In genomic region chr10:120458432-120458831, GRCh38 we compare ENCODE assay signal across 28 cellular contexts. TPM values are rescaled to one million over a fixed set of nuclear protein-coding genes. Genes with fewer than 3 reads are reported as not detected.
DNase-seq lines count a peak whose midpoint lies in the region; ATAC-seq, FAIRE-seq and TF ChIP-seq lines count a peak whose summit lies in the region.
"Had no signal": no experiment of that assay in that cellular context is flagged by ENCODE, and none has a peak within 500 bp of the region (broad histone marks: within the 10 kb centered on the region; RNA-seq: fewer than 3 reads in every experiment).

No MANE protein-coding gene starts in this region.

- POLR2A ChIA-PET in Caco-2 (lab: Charles Lee) (no interaction called here), PC-3 (lab: Charles Lee; ENCODE audit: unreplicated experiment) (no interaction called here)

- ATAC-seq in PC-3 = no peak
- ATAC-seq: HCT116, K562, left cardiac atrium had no signal

- CTCF ChIA-PET in Caco-2 (lab: Charles Lee) (no interaction called here), PC-3 (lab: Charles Lee) (no interaction called here)

- H3K4me3 ChIP-seq in Caco-2 (ENCODE audit: low read depth, low read length) (no peak overlapping the region), astrocyte (ENCODE audit: insufficient read depth, low read depth, low read length) (peak overlapping the region; percentile 78), osteoblast (ENCODE audit: insufficient read depth, low read length) (no peak overlapping the region), PC-3 (ENCODE audit: low read length) (no peak overlapping the region)
- H3K4me3 ChIP-seq: adrenal gland, K562, upper lobe of right lung had no signal

- peaks cover 50% of the 10 kb centered on the region for H3K79me2 ChIP-seq in astrocyte (ENCODE audit: insufficient read depth, low read length)
- H3K79me2 ChIP-seq in osteoblast (ENCODE audit: insufficient read depth, low read length) = peaks cover 8% of the 10 kb centered on the region
- H3K79me2 ChIP-seq in PC-3 (ENCODE audit: low read length) = no peaks in the 10 kb centered on the region

- H2AFZ ChIP-seq in astrocyte (ENCODE audit: low read depth, low read length) = no peak overlapping the region
- no peak overlapping the region for H2AFZ ChIP-seq in osteoblast (ENCODE audit: low read length)
- no peak overlapping the region for H2AFZ ChIP-seq in PC-3 (ENCODE audit: low read length)

- H3K9me3 Mint-ChIP-seq in Caco-2 (ENCODE audit: unreplicated experiment) (no peaks in the 10 kb centered on the region), astrocyte (ENCODE audit: unreplicated experiment) (no peaks in the 10 kb centered on the region)
- H3K9me3 Mint-ChIP-seq: activated CD4-positive, alpha-beta memory T cell treated with anti-CD3 and anti-CD28 coated beads, Interleukin-2, amount 10 ng/mL, durations not matched to agents 7 days and 5 days; CD4-positive, alpha-beta T cell had no signal

- H3K36me3 Mint-ChIP-seq in Caco-2 (ENCODE audit: insufficient read depth, unreplicated experiment) (no peaks in the 10 kb centered on the region), astrocyte (ENCODE audit: low read depth, unreplicated experiment) (peaks cover 8% of the 10 kb centered on the region)

- H3F3A ChIP-seq in PC-3 (ENCODE audit: low read length, unreplicated experiment) = no peaks in the 10 kb centered on the region

- H3K36me3 ChIP-seq in Caco-2 (ENCODE audit: control insufficient read depth, insufficient read depth, low read length) (no peaks in the 10 kb centered on the region), astrocyte (ENCODE audit: insufficient read depth, low read length) (no peaks in the 10 kb centered on the region), osteoblast (ENCODE audit: insufficient read depth, low read length) (no peaks in the 10 kb centered on the region), PC-3 (ENCODE audit: low read depth, low read length) (no peaks in the 10 kb centered on the region)
- H3K36me3 ChIP-seq: adrenal gland, sigmoid colon, upper lobe of right lung had no signal

- peaks cover 15% of the 10 kb centered on the region for H3K27me3 Mint-ChIP-seq in Caco-2 (ENCODE audit: insufficient read depth, unreplicated experiment)
- H3K27me3 Mint-ChIP-seq in astrocyte (ENCODE audit: low read depth, unreplicated experiment) = peaks cover 17% of the 10 kb centered on the region

- H3K4me2 ChIP-seq in astrocyte (ENCODE audit: low read length) = peak overlapping the region; percentile 90
- H3K4me2 ChIP-seq in osteoblast (ENCODE audit: insufficient read depth, low read length) = peak overlapping the region; percentile 92
- H3K4me2 ChIP-seq in PC-3 (ENCODE audit: low read length) = no peak overlapping the region

- H3K4me1 ChIP-seq in Caco-2 = no peaks in the 10 kb centered on the region
- H3K4me1 ChIP-seq in astrocyte (ENCODE audit: insufficient read depth, low read length) = peaks cover 51% of the 10 kb centered on the region
- peaks cover 32% of the 10 kb centered on the region for H3K4me1 ChIP-seq in osteoblast (ENCODE audit: insufficient read depth, low read length)
- H3K4me1 ChIP-seq in PC-3 (ENCODE audit: insufficient read depth, low read length) = peaks cover 37% of the 10 kb centered on the region

- H4K20me1 ChIP-seq in astrocyte (ENCODE audit: insufficient read depth, low read length) (peaks cover 5% of the 10 kb centered on the region), osteoblast (ENCODE audit: insufficient read depth, low read length) (no peaks in the 10 kb centered on the region), PC-3 (ENCODE audit: low read length) (no peaks in the 10 kb centered on the region)

- no peak overlapping the region for H3K27ac ChIP-seq in astrocyte (ENCODE audit: low read depth, low read length)
- H3K27ac ChIP-seq in osteoblast (ENCODE audit: low read depth, low read length) = no peak overlapping the region
- no peak overlapping the region for H3K27ac ChIP-seq in PC-3 (ENCODE audit: low read length)
- H3K27ac ChIP-seq: adrenal gland, sigmoid colon, upper lobe of right lung had no signal

- H3K9ac ChIP-seq in astrocyte (ENCODE audit: low read length) = peak overlapping the region; percentile 94
- no peak overlapping the region for H3K9ac ChIP-seq in PC-3 (ENCODE audit: low read length)

- TF ChIP-seq CTCF in Caco-2 (IDR thresholded peaks at IDR 0.05; ENCODE audit: insufficient read depth in 1 of 2, low read depth in 1 of 2, low read length in 1 of 2, severe bottlenecking in 1 of 2, unreplicated experiment in 1 of 2) (no peak), astrocyte (IDR thresholded peaks at IDR 0.05; ENCODE audit: insufficient read depth, low read depth, low read length) (no peak), osteoblast (IDR thresholded peaks at IDR 0.05; ENCODE audit: extremely low read depth, low read depth, low read length) (no peak), PC-3 (conservative IDR thresholded peaks at IDR 0.05; ENCODE audit: low read depth, low read length) (no peak)

- no peaks in the 10 kb centered on the region for H3K9me2 ChIP-seq in PC-3 (replicated peaks; ENCODE audit: low read length)

- H3K4me1 Mint-ChIP-seq in Caco-2 (ENCODE audit: low read depth, unreplicated experiment) = no peaks in the 10 kb centered on the region
- H3K4me1 Mint-ChIP-seq in astrocyte (ENCODE audit: low read depth, unreplicated experiment) = peaks cover 43% of the 10 kb centered on the region

- H3K27me3 ChIP-seq in Caco-2 (replicated peaks; ENCODE audit: control insufficient read depth, insufficient read depth, low read length) (no peaks in the 10 kb centered on the region; the same call in 1 of the 2 replicates), astrocyte (ENCODE audit: insufficient read depth, low read length) (no peaks in the 10 kb centered on the region), osteoblast (ENCODE audit: insufficient read depth, low read length) (no peaks in the 10 kb centered on the region), PC-3 (ENCODE audit: low read length) (no peaks in the 10 kb centered on the region)

- H3K9me3 ChIP-seq in Caco-2 (no peaks in the 10 kb centered on the region), astrocyte (ENCODE audit: insufficient read depth, low read depth, low read length) (no peaks in the 10 kb centered on the region), osteoblast (ENCODE audit: low read depth, low read length) (no peaks in the 10 kb centered on the region), PC-3 (ENCODE audit: low read length) (no peaks in the 10 kb centered on the region)
- H3K9me3 ChIP-seq: adrenal gland, sigmoid colon, upper lobe of right lung had no signal

- no peak overlapping the region for H3K27ac Mint-ChIP-seq in Caco-2 (ENCODE audit: unreplicated experiment)
- H3K27ac Mint-ChIP-seq in astrocyte (ENCODE audit: unreplicated experiment) = peak overlapping the region; percentile 48
- H3K27ac Mint-ChIP-seq: activated CD4-positive, alpha-beta memory T cell treated with anti-CD3 and anti-CD28 coated beads, Interleukin-2, amount 10 ng/mL, durations not matched to agents 7 days and 5 days; CD4-positive, alpha-beta T cell; naive B cell had no signal

- FAIRE-seq in astrocyte (lab: Jason Lieb, UNC) = no peak
- FAIRE-seq: K562 had no signal

- no TSS peak for BruUV-seq in Caco-2 (replicated peaks; lab: Mats Ljungman, UMichigan)
- BruUV-seq in PC-3 (replicated peaks; lab: Mats Ljungman, UMichigan) = no TSS peak

- DNase-seq in Caco-2 (no peak), astrocyte (ENCODE audit: low read depth) (no peak), globus pallidus (ENCODE audit: low spot score) (peak; percentile 53), osteoblast (ENCODE audit: insufficient read length, low spot score, missing footprints) (no peak), NCI-H748 treated with DMSO at 0.1 percent for 48 hours (lab: John Stamatoyannopoulos, UW) (no peak), PC-3 (no peak), COLO829 (ENCODE audit: low spot score) (no peak), NCI-H1092 treated with DMSO at 0.1 percent for 48 hours (lab: John Stamatoyannopoulos, UW) (no peak)
- DNase-seq: activated CD4-positive, alpha-beta memory T cell treated with anti-CD3 and anti-CD28 coated beads, Interleukin-2, amount 10 ng/mL, durations not matched to agents 7 days and 5 days; activated CD4-positive, CD25-positive, alpha-beta regulatory T cell; activated gamma-delta T cell treated with Interleukin-2 at 50 U/mL for 16 hours; adrenal gland; CD4-positive, alpha-beta T cell; DMS153; effector CD4-positive, alpha-beta T cell; GDM1; left cardiac atrium; mesenchymal stem cell; MM.1S; naive B cell; NCI-H1436; sigmoid colon; stimulated activated CD8-positive, alpha-beta memory T cell treated with anti-CD3 and anti-CD28 coated beads, Interleukin-4, amount 100 ng/mL, for 48 hours; T1000; upper lobe of right lung had no signal

- H3K4me3 Mint-ChIP-seq in Caco-2 (ENCODE audit: unreplicated experiment) (peak overlapping the region; percentile 44), astrocyte (ENCODE audit: unreplicated experiment) (peak overlapping the region; percentile 85)
- H3K4me3 Mint-ChIP-seq: activated CD4-positive, alpha-beta memory T cell treated with anti-CD3 and anti-CD28 coated beads, Interleukin-2, amount 10 ng/mL, durations not matched to agents 7 days and 5 days; CD4-positive, alpha-beta T cell had no signal

- intact Hi-C loops in Caco-2 (cut with micrococcal nuclease; ENCODE audit: unreplicated experiment) = no loop called here
- intact Hi-C loops in PC-3 (cut with micrococcal nuclease) = no loop called here

RNA-seq across cellular contexts. Expression of gene PLPP4, which starts 1.4 kb away (rescaled TPM):
- total RNA-seq in Caco-2 (2022) (0.56 and 0.61 TPM in 2 replicates), astrocyte (44.1 and 45.1 TPM in 2 replicates), osteoblast (8.0 and 16.5 TPM in 2 replicates), PC-3 (2014; rRNA removed) (5.0 and 10.7 TPM in 2 replicates)
- total RNA-seq: activated CD4-positive, alpha-beta memory T cell treated with anti-CD3 and anti-CD28 coated beads, Interleukin-2, amount 10 ng/mL, durations not matched to agents 7 days and 5 days; adrenal gland; CD4-positive, alpha-beta T cell; HT-29; K562; left cardiac atrium had no signal
